ENCODE assay signal across 8 cellular contexts in the genomic region with DNA sequence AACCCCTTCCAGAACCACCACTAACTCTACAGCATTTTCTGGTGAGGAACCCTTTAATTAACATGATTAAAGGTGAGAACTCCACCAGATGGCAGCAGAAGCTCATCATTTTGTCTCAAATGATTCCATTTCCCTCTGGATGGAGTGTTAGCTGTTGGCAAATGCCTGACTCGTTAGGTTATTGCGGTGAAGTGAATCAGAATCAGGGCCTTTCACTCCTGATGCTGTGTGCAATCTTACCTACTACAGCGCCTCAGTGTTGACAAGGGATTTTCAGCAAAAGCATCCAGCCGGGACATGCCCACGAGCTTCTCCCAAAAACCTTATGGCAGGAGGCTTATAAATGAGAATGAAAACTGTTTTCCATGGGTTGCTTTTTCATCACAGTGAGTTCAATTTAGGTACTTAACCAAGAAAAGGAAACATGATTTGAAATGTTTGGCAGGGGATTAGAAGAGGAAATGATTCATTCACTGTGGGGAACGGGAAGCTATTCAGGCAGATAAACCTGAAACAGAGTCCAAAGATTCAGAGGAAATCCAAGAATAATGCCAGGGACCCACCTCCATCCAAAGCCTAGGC. TPM values are rescaled to one million over a fixed set of nuclear protein-coding genes. Genes with fewer than 3 reads are reported as not detected.
DNase-seq lines count a peak whose midpoint lies in the region; ATAC-seq and TF ChIP-seq lines count a peak whose summit lies in the region.

No MANE protein-coding gene starts in this region.

- H3K4me3 ChIP-seq in NT2/D1 (ENCODE audit: insufficient read length, low read depth): no peak overlapping the region

- H3K36me3 Mint-ChIP-seq in activated T-cell treated with anti-CD3 and anti-CD28 coated beads, Interleukin-2, amount 50 U/mL, for 72 hours (ENCODE audit: insufficient read depth in 2 of 2): peaks cover 2% of the 10 kb centered on the region in 2 donors
- no peaks in the 10 kb centered on the region for H3K36me3 Mint-ChIP-seq in neural crest cell (ENCODE audit: low read depth)

- H3K4me1 ChIP-seq in NT2/D1 (ENCODE audit: insufficient read depth, insufficient read length): no peaks in the 10 kb centered on the region

- H3K27ac Mint-ChIP-seq in activated T-cell treated with anti-CD3 and anti-CD28 coated beads, Interleukin-2, amount 50 U/mL, for 72 hours: no peak overlapping the region
- H3K27ac Mint-ChIP-seq in neural crest cell (ENCODE audit: unreplicated experiment): no peak overlapping the region

- peak; percentile 64 to 78 for ATAC-seq in activated T-cell treated with anti-CD3 and anti-CD28 coated beads, Interleukin-2, amount 50 U/mL, for 72 hours (replicated peaks in 1 of 2)
- no peak for ATAC-seq in HG02970 (IDR thresholded peaks at IDR 0.05; ENCODE audit: low FRiP score, unreplicated experiment)

- H3K4me3 Mint-ChIP-seq in activated T-cell treated with anti-CD3 and anti-CD28 coated beads, Interleukin-2, amount 50 U/mL, for 72 hours: no peak overlapping the region
- no peak overlapping the region for H3K4me3 Mint-ChIP-seq in neural crest cell

- H3K36me3 ChIP-seq in NT2/D1 (ENCODE audit: insufficient read depth, insufficient read length, low read length): no peaks in the 10 kb centered on the region

- H3K9ac ChIP-seq in NT2/D1 (ENCODE audit: insufficient read length, low read depth): no peak overlapping the region

- DNase-seq in DMS53 (lab: John Stamatoyannopoulos, UW) (peak; percentile 93), HS-5 (ENCODE audit: low read depth) (peak; percentile 90), NT2/D1 (ENCODE audit: low read depth, low spot score) (peak; percentile 35), fibroblast of the conjunctiva (ENCODE audit: low read depth) (peak; percentile 84), neural crest cell (ENCODE audit: low read depth, low spot score) (peak; percentile 49), ureter (ENCODE audit: low spot score) (peak; percentile 73)
- peak; percentile 45 to 53 for DNase-seq in activated T-cell treated with anti-CD3 and anti-CD28 coated beads, Interleukin-2, amount 50 U/mL, for 72 hours

- peaks cover 5% of the 10 kb centered on the region for H3K4me1 Mint-ChIP-seq in activated T-cell treated with anti-CD3 and anti-CD28 coated beads, Interleukin-2, amount 50 U/mL, for 72 hours (ENCODE audit: low read depth)
- no peaks in the 10 kb centered on the region for H3K4me1 Mint-ChIP-seq in neural crest cell

- H3K27me3 ChIP-seq in NT2/D1 (ENCODE audit: insufficient read depth, insufficient read length): no peaks in the 10 kb centered on the region

- peaks cover 0 to 2% of the 10 kb centered on the region in 2 donors for H3K9me3 Mint-ChIP-seq in activated T-cell treated with anti-CD3 and anti-CD28 coated beads, Interleukin-2, amount 50 U/mL, for 72 hours
- H3K9me3 Mint-ChIP-seq in neural crest cell: peaks cover 5% of the 10 kb centered on the region

- TF ChIP-seq CTCF in neural crest cell (conservative IDR thresholded peaks at IDR 0.05): peak; percentile 81

- H3K9me3 ChIP-seq in NT2/D1 (ENCODE audit: insufficient read depth, low read length): peaks cover 18% of the 10 kb centered on the region; the same call in 1 of the 2 replicates

- H3K27me3 Mint-ChIP-seq in activated T-cell treated with anti-CD3 and anti-CD28 coated beads, Interleukin-2, amount 50 U/mL, for 72 hours (ENCODE audit: low read depth): peaks cover 34% of the 10 kb centered on the region
- peaks cover 11% of the 10 kb centered on the region for H3K27me3 Mint-ChIP-seq in neural crest cell (ENCODE audit: low read depth)

RNA-seq across cellular contexts. Expression of a gene that starts 48.0 kb away (rescaled TPM):
- 100 to 1,000 TPM; 120 to 163 TPM for total RNA-seq in activated T-cell treated with anti-CD3 and anti-CD28 coated beads, Interleukin-2, amount 50 U/mL, for 72 hours
- total RNA-seq in neural crest cell: 50.3 and 50.7 TPM in 2 replicates
- 473 TPM for total RNA-seq in ureter

Comparison
In these comparisons a context has a peak if more than half of its experiments do, and no peak if none do; other contexts are left out.
1. DNase-seq: peak in every context shown above with its lines; median percentile 93 in DMS53; 90 in HS-5; 84 in fibroblast of the conjunctiva; 73 in ureter; 49 in activated T-cell treated with anti-CD3 and anti-CD28 coated beads, Interleukin-2, amount 50 U/mL, for 72 hours; 49 in neural crest cell; 35 in NT2/D1.